ENCODE assay signal across 3 cellular contexts in the genomic region with DNA sequence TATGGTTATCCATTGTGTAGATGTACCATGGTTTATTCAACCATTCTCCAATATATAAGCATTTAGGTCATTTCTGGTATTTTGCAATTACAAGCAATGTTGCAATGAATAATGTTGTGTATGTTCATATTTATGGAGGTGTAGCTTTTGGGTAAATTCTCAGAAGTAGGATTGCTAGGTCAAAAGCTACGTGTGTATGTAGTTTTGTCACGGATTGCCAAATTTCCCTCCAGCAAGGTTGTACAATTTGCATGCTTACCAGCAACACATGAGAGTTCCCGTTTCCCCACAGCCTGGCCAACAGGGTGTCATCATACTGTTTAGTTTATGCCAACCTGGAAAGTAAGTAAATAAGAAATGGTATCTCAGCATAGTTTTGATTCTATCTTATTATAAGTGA. TPM values are rescaled to one million over a fixed set of nuclear protein-coding genes. Genes with fewer than 3 reads are reported as not detected.
"Had no signal": no experiment of that assay in that cellular context is flagged by ENCODE, and none has a peak within 500 bp of the region (broad histone marks: within the 10 kb centered on the region; RNA-seq: fewer than 3 reads in every experiment).

No MANE protein-coding gene starts in this region.

- DNase-seq: GDM1, GF-D8 had no signal

- H3K4me3 ChIP-seq: GM12878 had no signal

RNA-seq across cellular contexts. Expression of a gene that starts 36.3 kb away (rescaled TPM):
- total RNA-seq: GM12878 had no signal
- polyA plus RNA-seq: GM12878 had no signal
